In the genomic region with DNA sequence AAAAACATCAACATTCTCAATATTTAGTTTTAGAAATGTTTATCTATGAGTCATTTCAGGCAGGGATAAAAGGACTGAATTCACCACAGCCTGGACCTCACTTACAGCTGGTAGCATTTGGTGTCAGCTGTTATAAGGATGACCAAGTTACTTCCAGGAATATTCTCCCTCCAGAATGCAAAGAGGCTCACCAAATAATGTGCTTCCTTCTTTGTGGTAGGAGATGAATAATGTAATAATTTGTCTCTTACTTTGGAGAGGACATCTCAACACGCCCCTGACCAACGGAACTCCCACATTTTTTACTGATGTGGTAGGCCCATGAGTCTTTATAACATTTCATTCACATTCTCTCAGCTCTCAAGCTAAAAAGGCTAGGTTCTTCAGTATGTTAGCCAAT, we compare ENCODE assay signal across 16 cellular contexts.
DNase-seq lines count a peak whose midpoint lies in the region; ATAC-seq and TF ChIP-seq lines count a peak whose summit lies in the region.
"Had no signal": no experiment of that assay in that cellular context is flagged by ENCODE, and none has a peak within 500 bp of the region (broad histone marks: within the 10 kb centered on the region; RNA-seq: fewer than 3 reads in every experiment).

No MANE protein-coding gene starts in this region.

- no peaks in the 10 kb centered on the region for H3K9me3 ChIP-seq in smooth muscle cell (replicated peaks; ENCODE audit: low read depth)

- no peaks in the 10 kb centered on the region for H3K79me2 ChIP-seq in smooth muscle cell (ENCODE audit: low read depth)

- no peak overlapping the region for H2AFZ ChIP-seq in smooth muscle cell (ENCODE audit: low read depth)

- no peaks in the 10 kb centered on the region for H3K4me1 ChIP-seq in smooth muscle cell (ENCODE audit: low read depth)

- H3K4me2 ChIP-seq in smooth muscle cell = peak overlapping the region; percentile 8

- peak overlapping the region; percentile 41 for H3K27ac Mint-ChIP-seq in glutamatergic neuron (ENCODE audit: unreplicated experiment)
- H3K27ac Mint-ChIP-seq: CD4-positive, alpha-beta memory T cell; natural killer cell treated with Interleukin-12 subunit alpha and Interleukin-12 subunit beta and Interleukin-15 and Interleukin-18, amount 100 ng/mL, for 72 hours; WTC11 had no signal

- H3K36me3 ChIP-seq in smooth muscle cell (ENCODE audit: low read depth) = no peaks in the 10 kb centered on the region

- H3K4me1 Mint-ChIP-seq in glutamatergic neuron (ENCODE audit: low read depth, unreplicated experiment) = peaks cover 4% of the 10 kb centered on the region
- H3K4me1 Mint-ChIP-seq: CD4-positive, alpha-beta memory T cell; central memory CD8-positive, alpha-beta T cell had no signal

- WGBS in smooth muscle cell (ENCODE audit: low lambda C conversion rate) = 15% methylated on average over 2 of the region's 2 CpGs

- no peaks in the 10 kb centered on the region for H3K27me3 ChIP-seq in smooth muscle cell (ENCODE audit: low read depth)

- H3K27me3 Mint-ChIP-seq in glutamatergic neuron (ENCODE audit: unreplicated experiment) = no peaks in the 10 kb centered on the region
- H3K27me3 Mint-ChIP-seq: CD4-positive, alpha-beta memory T cell; central memory CD8-positive, alpha-beta T cell; natural killer cell treated with Interleukin-12 subunit alpha and Interleukin-12 subunit beta and Interleukin-15 and Interleukin-18, amount 100 ng/mL, for 72 hours had no signal

- H3F3A ChIP-seq in smooth muscle cell (ENCODE audit: low read depth) = peaks cover 4% of the 10 kb centered on the region

- H3K4me3 Mint-ChIP-seq in glutamatergic neuron (ENCODE audit: unreplicated experiment) = no peak overlapping the region
- H3K4me3 Mint-ChIP-seq: CD4-positive, alpha-beta memory T cell; central memory CD8-positive, alpha-beta T cell; natural killer cell treated with Interleukin-12 subunit alpha and Interleukin-12 subunit beta and Interleukin-15 and Interleukin-18, amount 100 ng/mL, for 72 hours; WTC11 had no signal

- H4K20me1 ChIP-seq in smooth muscle cell (ENCODE audit: low read depth) = no peaks in the 10 kb centered on the region

- TF ChIP-seq CTCF in glutamatergic neuron (IDR thresholded peaks at IDR 0.05; ENCODE audit: partially characterized antibody, unreplicated experiment) (no peak), smooth muscle cell (IDR thresholded peaks at IDR 0.05; ENCODE audit: borderline replicate concordance, insufficient read depth, poor library complexity, severe bottlenecking) (no peak)

- peak overlapping the region; percentile 71 for H3K27ac ChIP-seq in smooth muscle cell (ENCODE audit: low read depth)

- no peaks in the 10 kb centered on the region for H3K9me3 Mint-ChIP-seq in glutamatergic neuron (ENCODE audit: unreplicated experiment)

- DNase-seq in HS-5 (ENCODE audit: low read depth) = peak; percentile 52
- DNase-seq in astrocyte of the hippocampus (ENCODE audit: low read depth, low spot score) = peak; percentile 65
- DNase-seq in glutamatergic neuron = no peak
- no peak for DNase-seq in smooth muscle cell (lab: John Stamatoyannopoulos, UW; ENCODE audit: unreplicated experiment)
- DNase-seq in Kasumi-1 (lab: John Stamatoyannopoulos, UW) = no peak
- DNase-seq in NCI-H2171 (lab: John Stamatoyannopoulos, UW) = no peak
- DNase-seq: activated naive CD4-positive, alpha-beta T cell treated with Interleukin-2 at 50 U/mL for 16 hours; CD4-positive, alpha-beta memory T cell; hippocampal formation; NCI-H1092 treated with DMSO at 0.1 percent for 48 hours; retina; trophoblast cell had no signal

- ATAC-seq in HG03039 (IDR thresholded peaks at IDR 0.05; ENCODE audit: unreplicated experiment) = no peak
- ATAC-seq: natural killer cell treated with Interleukin-12 subunit alpha and Interleukin-12 subunit beta and Interleukin-15 and Interleukin-18, amount 100 ng/mL, for 72 hours; WTC11 had no signal

- no peak overlapping the region for H3K9ac ChIP-seq in smooth muscle cell (ENCODE audit: low read depth)

- H3K36me3 Mint-ChIP-seq in glutamatergic neuron (ENCODE audit: unreplicated experiment) = no peaks in the 10 kb centered on the region
- H3K36me3 Mint-ChIP-seq: CD4-positive, alpha-beta memory T cell; natural killer cell treated with Interleukin-12 subunit alpha and Interleukin-12 subunit beta and Interleukin-15 and Interleukin-18, amount 100 ng/mL, for 72 hours; WTC11 had no signal

- no peak overlapping the region for H3K4me3 ChIP-seq in smooth muscle cell

Comparison
In these comparisons a context has a peak if more than half of its experiments do, and no peak if none do; other contexts are left out.
1. DNase-seq: peak in HS-5 (single experiment) and astrocyte of the hippocampus (single experiment); none in glutamatergic neuron (single experiment), smooth muscle cell (single experiment), Kasumi-1 (0 of 2) and NCI-H2171 (single experiment).